In genomic region chr19:18920400-18920799, GRCh38 we compare ENCODE assay signal across 9 cellular contexts. TPM values are rescaled to one million over a fixed set of nuclear protein-coding genes. Genes with fewer than 3 reads are reported as not detected.
DNase-seq lines count a peak whose midpoint lies in the region; ATAC-seq, FAIRE-seq and TF ChIP-seq lines count a peak whose summit lies in the region.
"Had no signal": no experiment of that assay in that cellular context is flagged by ENCODE, and none has a peak within 500 bp of the region (broad histone marks: within the 10 kb centered on the region; RNA-seq: fewer than 3 reads in every experiment).

No MANE protein-coding gene starts in this region.

- no peaks in the 10 kb centered on the region for H3K9me3 Mint-ChIP-seq in memory B cell

- peaks cover 6 to 41% (median 25%) of the 10 kb centered on the region in 12 donors for H3K4me1 ChIP-seq in heart left ventricle
- H3K4me1 ChIP-seq in K562 (replicated peaks in 1 of 2; ENCODE audit: control insufficient read depth in 2 of 2, insufficient read depth in 2 of 2, low read length in 2 of 2), result peaks cover 8 to 23% of the 10 kb centered on the region in 2 experiments; a peak in 4 of 5 replicates
- H3K4me1 ChIP-seq in upper lobe of left lung, result peaks cover 26 to 45% (median 28%) of the 10 kb centered on the region in 4 donors

- no peaks in the 10 kb centered on the region for H3K9me1 ChIP-seq in K562 (ENCODE audit: control insufficient read depth, insufficient read depth, low read length)

- FAIRE-seq in K562 (lab: Jason Lieb, UNC), result no peak

- POLR2A ChIA-PET in K562 (lab: Yijun Ruan, JAX), result interaction anchor here (0.6 to 3.0 kb wide), 3 partner anchors 9 to 281 kb away, joined by 3 to 34 read pairs (median 4); no protein-coding TSS in a partner anchor

- peaks cover 0 to 47% (median 43%) of the 10 kb centered on the region in 9 donors for H3K36me3 ChIP-seq in heart left ventricle
- peaks cover 57% of the 10 kb centered on the region; the same call in 2 of the 3 replicates for H3K36me3 ChIP-seq in K562 (ENCODE audit: control insufficient read depth, insufficient read depth, low read length)
- peaks cover 22 to 50% (median 44%) of the 10 kb centered on the region in 4 donors for H3K36me3 ChIP-seq in upper lobe of left lung

- WGBS in heart left ventricle, 4 donors, result 50 to 58% (median 55%) methylated on average over 9 of the region's 9 CpGs
- WGBS in K562 (ENCODE audit: insufficient coverage, low coverage, missing lambda C conversion rate), result 11% methylated on average over 8 of the region's 9 CpGs
- WGBS in upper lobe of left lung, 2 donors, result 56 to 58% methylated on average over 9 of the region's 9 CpGs

- no peaks in the 10 kb centered on the region for H3K9me3 ChIP-seq in heart left ventricle
- no peaks in the 10 kb centered on the region for H3K9me3 ChIP-seq in K562 (replicated peaks; ENCODE audit: control insufficient read depth, insufficient read depth, low read depth, low read length)
- no peaks in the 10 kb centered on the region for H3K9me3 ChIP-seq in upper lobe of left lung

- no peak overlapping the region for H2AFZ ChIP-seq in K562 (ENCODE audit: low read depth, low read length)

- H3K27ac ChIP-seq in heart left ventricle (no peak overlapping the region), K562 (ENCODE audit: extremely low read depth, low read depth, low read length) (peak overlapping the region; percentile 74; the same call in 2 of the 3 replicates), upper lobe of left lung (peak overlapping the region in 1 of 4 donors; percentile 64)

- H3K4me3 Mint-ChIP-seq in memory B cell, result peak overlapping the region; percentile 74

- DNase-seq in heart left ventricle (peak in 1 of 5 donors; percentile 19), left ventricle myocardium superior (no peak), K562 (ENCODE audit: extremely low read depth in 1 of 4, low spot score in 3 of 4) (no peak), memory B cell (ENCODE audit: low spot score in 2 of 2) (no peak), upper lobe of left lung (no peak), head of caudate nucleus (no peak), GM10266 (ENCODE audit: extremely low spot score) (no peak)
- DNase-seq: nucleus accumbens had no signal

- H3K27ac Mint-ChIP-seq in memory B cell, result peak overlapping the region; percentile 88

- peaks cover 52% of the 10 kb centered on the region for H3K79me2 ChIP-seq in K562 (ENCODE audit: control insufficient read depth, insufficient read depth, low read length)

- peaks cover 16% of the 10 kb centered on the region for H3K36me3 Mint-ChIP-seq in memory B cell

- TF ChIP-seq EP300 in K562 (IDR thresholded peaks at IDR 0.05; ENCODE audit: low read length) (no peak), upper lobe of left lung (IDR thresholded peaks at IDR 0.05) (no peak)

- peak overlapping the region; percentile 75 to 98 for H3K9ac ChIP-seq in K562 (ENCODE audit: insufficient read depth in 1 of 2, low read depth in 2 of 2, low read length in 2 of 2)

- in situ Hi-C loops in K562 (cut with MboI), result no loop called here

- peak overlapping the region; percentile 95 for H3K4me2 ChIP-seq in K562 (ENCODE audit: insufficient read depth, low read length)

- no TSS peak for BruUV-seq in K562 (replicated peaks; lab: Mats Ljungman, UMichigan)

- no peak for TF ChIP-seq RAD21 in K562 (CRISPR knock-in tag; conservative IDR thresholded peaks at IDR 0.05 in 1 of 2, IDR thresholded peaks at IDR 0.05 in 1 of 2)

- peaks cover 15% of the 10 kb centered on the region for H3K4me1 Mint-ChIP-seq in memory B cell

- peaks cover 4% of the 10 kb centered on the region; the same call in 1 of the 2 replicates for H4K20me1 ChIP-seq in K562 (replicated peaks; ENCODE audit: control insufficient read depth, insufficient read depth, low read length)

- CTCF ChIA-PET in K562 (lab: Yijun Ruan, JAX; ENCODE audit: low intra/inter-chr PET ratio), result no interaction called here

- ATAC-seq in heart left ventricle (no peak), left ventricle myocardium superior (no peak), K562 (no peak), memory B cell (ENCODE audit: low read depth) (no peak), upper lobe of left lung (ENCODE audit: low FRiP score in 2 of 2) (no peak), HG03469 (IDR thresholded peaks at IDR 0.05; ENCODE audit: unreplicated experiment) (no peak)

- no peaks in the 10 kb centered on the region for H3K27me3 ChIP-seq in heart left ventricle
- no peaks in the 10 kb centered on the region for H3K27me3 ChIP-seq in K562 (ENCODE audit: control insufficient read depth in 2 of 2, insufficient read depth in 2 of 2, low read length in 2 of 2)
- no peaks in the 10 kb centered on the region for H3K27me3 ChIP-seq in upper lobe of left lung

- no peak for TF ChIP-seq CTCF in heart left ventricle (IDR thresholded peaks at IDR 0.05)
- TF ChIP-seq CTCF in K562 (IDR thresholded peaks at IDR 0.05 in 2 of 3, conservative IDR thresholded peaks at IDR 0.05 in 1 of 3; ENCODE audit: insufficient read depth in 2 of 3, low read depth in 1 of 3, low read length in 3 of 3), result no peak
- TF ChIP-seq CTCF in upper lobe of left lung (IDR thresholded peaks at IDR 0.05), result no peak
- no peak for TF ChIP-seq CTCF in GM10266 (IDR thresholded peaks at IDR 0.05; ENCODE audit: control insufficient read depth, insufficient read depth, low read depth, missing control alignments)

- H3K27me3 Mint-ChIP-seq in memory B cell, result no peaks in the 10 kb centered on the region

- TF ChIP-seq POLR2A in heart left ventricle (IDR thresholded peaks at IDR 0.05) (no peak), K562 (conservative IDR thresholded peaks at IDR 0.05) (no peak), upper lobe of left lung (IDR thresholded peaks at IDR 0.05) (no peak)

- intact Hi-C loops in heart left ventricle (cut with DNase I) (no loop called here), left ventricle myocardium superior (cut with micrococcal nuclease) (no loop called here), K562 (cut with micrococcal nuclease) (no loop called here), head of caudate nucleus (cut with DNase I) (no loop called here)

- H3K4me3 ChIP-seq in heart left ventricle (peak overlapping the region in 11 of 12 donors; percentile 66 to 100 (median 87)), K562 (peak overlapping the region; percentile 95), upper lobe of left lung (peak overlapping the region; percentile 58 to 97 (median 86))

RNA-seq across cellular contexts. Expression of gene DDX49, which starts 0.9 kb away (rescaled TPM):
- total RNA-seq in heart left ventricle, result 10 to 100 TPM; 14.3 to 49.9 (median 25.9) TPM
- polyA plus RNA-seq in heart left ventricle, result 10 to 100 TPM; 41.2 to 56.9 TPM
- total RNA-seq in left ventricle myocardium superior, result 22.2 TPM
- total RNA-seq in K562 (2011; cell fraction: chromatin; rRNA removed; ENCODE audit: low replicate concordance), result 17.3 and 60.1 TPM in 2 replicates
- total RNA-seq in K562 (2011; cell fraction: nucleolus; rRNA removed), result 53.9 and 64.9 TPM in 2 replicates
- 23.2 and 29.4 TPM in 2 replicates for total RNA-seq in K562 (2011; cell fraction: nucleoplasm; rRNA removed)
- 113 and 149 TPM in 2 replicates for total RNA-seq in K562 (2014; rRNA removed)
- 26.2 and 45.7 TPM in 2 replicates for total RNA-seq in K562 (2014; rRNA removed; fragmentation: Illumina TruSeq; extraction: Trizol)
- total RNA-seq in K562 (2015; rRNA removed; fragmentation: Illumina TruSeq; extraction: Trizol), result 51.1 and 57.8 TPM in 2 replicates
- 78.9 and 88.6 TPM in 2 replicates for total RNA-seq in K562 (2021)
- polyA plus RNA-seq in K562 (2011; rRNA removed), result 35.6 and 43.2 TPM in 2 replicates
- polyA plus RNA-seq in K562 (2011; cell fraction: cytosol; rRNA removed), result 53.9 and 97.8 TPM in 2 replicates
- polyA plus RNA-seq in K562 (2011; cell fraction: nucleus; rRNA removed), result 37.4 and 64.0 TPM in 2 replicates
- polyA plus RNA-seq in K562 (2012), result 53.0 and 58.9 TPM in 2 replicates
- 33.3 and 53.3 TPM in 2 replicates for polyA plus RNA-seq in K562 (2014; fragmentation: Illumina TruSeq; extraction: Trizol)
- 1 to 10 TPM; 1.1 to 6.3 TPM for polyA plus RNA-seq in K562 (2014; fragmentation: Nextera tagmentation; extraction: Ambion mirVana)
- 61.3 and 65.9 TPM in 2 replicates for polyA plus RNA-seq in K562 (2014; rRNA removed)
- 27.6 and 57.1 TPM in 2 replicates for polyA minus RNA-seq in K562 (2011; rRNA and poly(A)+ RNA removed)
- 34.9 and 39.1 TPM in 2 replicates for polyA minus RNA-seq in K562 (2011; cell fraction: cytosol; rRNA and poly(A)+ RNA removed)
- 23.5 and 26.5 TPM in 2 replicates for polyA minus RNA-seq in K562 (2011; cell fraction: nucleus; rRNA and poly(A)+ RNA removed)
- total RNA-seq in upper lobe of left lung, result 10 to 100 TPM; 22.5 to 46.7 (median 40.1) TPM

RNA-seq across cellular contexts. Expression of gene COPE, which starts 1.2 kb away (rescaled TPM):
- 100 to 1,000 TPM in 8 of 9 donors, 10 to 100 TPM in 1; 94.0 to 241 (median 123) TPM for total RNA-seq in heart left ventricle
- polyA plus RNA-seq in heart left ventricle, result 100 to 1,000 TPM; 172 to 216 TPM
- total RNA-seq in left ventricle myocardium superior, result 140 TPM
- total RNA-seq in K562 (2011; cell fraction: chromatin; rRNA removed; ENCODE audit: low replicate concordance), result 63.5 and 278 TPM in 2 replicates
- 249 and 252 TPM in 2 replicates for total RNA-seq in K562 (2011; cell fraction: nucleolus; rRNA removed)
- 127 and 141 TPM in 2 replicates for total RNA-seq in K562 (2011; cell fraction: nucleoplasm; rRNA removed)
- 239 and 305 TPM in 2 replicates for total RNA-seq in K562 (2014; rRNA removed)
- 19.2 and 33.2 TPM in 2 replicates for total RNA-seq in K562 (2014; rRNA removed; fragmentation: Illumina TruSeq; extraction: Trizol)
- total RNA-seq in K562 (2015; rRNA removed; fragmentation: Illumina TruSeq; extraction: Trizol), result 130 and 147 TPM in 2 replicates
- total RNA-seq in K562 (2021), result 273 and 289 TPM in 2 replicates
- polyA plus RNA-seq in K562 (2011; rRNA removed), result 159 and 263 TPM in 2 replicates
- 307 and 533 TPM in 2 replicates for polyA plus RNA-seq in K562 (2011; cell fraction: cytosol; rRNA removed)
- 164 and 210 TPM in 2 replicates for polyA plus RNA-seq in K562 (2011; cell fraction: nucleus; rRNA removed)
- polyA plus RNA-seq in K562 (2012), result 176 and 372 TPM in 2 replicates
- polyA plus RNA-seq in K562 (2014; fragmentation: Illumina TruSeq; extraction: Trizol), result 50.1 and 152 TPM in 2 replicates
- polyA plus RNA-seq in K562 (2014; fragmentation: Nextera tagmentation; extraction: Ambion mirVana), result 10 to 100 TPM in 1 of 2 experiments, 1 to 10 TPM in 1; 5.8 to 18.3 TPM
- 230 and 233 TPM in 2 replicates for polyA plus RNA-seq in K562 (2014; rRNA removed)
- 43.6 and 67.0 TPM in 2 replicates for polyA minus RNA-seq in K562 (2011; rRNA and poly(A)+ RNA removed)
- polyA minus RNA-seq in K562 (2011; cell fraction: cytosol; rRNA and poly(A)+ RNA removed), result 103 and 143 TPM in 2 replicates
- polyA minus RNA-seq in K562 (2011; cell fraction: nucleus; rRNA and poly(A)+ RNA removed), result 49.1 and 66.3 TPM in 2 replicates
- total RNA-seq in upper lobe of left lung, result 100 to 1,000 TPM; 124 to 250 (median 191) TPM

RNA-seq across cellular contexts. Expression of gene HOMER3, which starts 20.6 kb away (rescaled TPM):
- total RNA-seq in heart left ventricle (10 to 100 TPM; 13.6 to 36.8 (median 16.4) TPM), left ventricle myocardium superior (10.4 TPM), K562 (2014; rRNA removed) (4.2 and 6.8 TPM in 2 replicates), K562 (2014; rRNA removed; fragmentation: Illumina TruSeq; extraction: Trizol) (1.2 and 1.3 TPM in 2 replicates), K562 (2015; rRNA removed; fragmentation: Illumina TruSeq; extraction: Trizol) (1.5 and 2.7 TPM in 2 replicates), K562 (2021) (3.4 and 4.1 TPM in 2 replicates), upper lobe of left lung (10 to 100 TPM; 17.3 to 58.0 (median 27.8) TPM)
- polyA plus RNA-seq in heart left ventricle (10 to 100 TPM; 27.4 to 32.4 TPM), K562 (2011; rRNA removed) (5.1 and 10.3 TPM in 2 replicates), K562 (2014; fragmentation: Illumina TruSeq; extraction: Trizol) (2.9 and 4.7 TPM in 2 replicates), K562 (2014; fragmentation: Nextera tagmentation; extraction: Ambion mirVana) (not detected), K562 (2014; rRNA removed) (3.7 and 6.4 TPM in 2 replicates)
- 9.9 and 22.2 TPM in 2 replicates for total RNA-seq in K562 (2011; cell fraction: chromatin; rRNA removed; ENCODE audit: low replicate concordance)
- 12.0 and 12.4 TPM in 2 replicates for total RNA-seq in K562 (2011; cell fraction: nucleolus; rRNA removed)
- total RNA-seq in K562 (2011; cell fraction: nucleoplasm; rRNA removed), result 9.1 and 12.6 TPM in 2 replicates
- polyA plus RNA-seq in K562 (2011; cell fraction: cytosol; rRNA removed), result 9.6 and 10.5 TPM in 2 replicates
- polyA plus RNA-seq in K562 (2011; cell fraction: nucleus; rRNA removed), result 9.2 and 20.4 TPM in 2 replicates
- 2.4 and 5.5 TPM in 2 replicates for polyA plus RNA-seq in K562 (2012)
- polyA minus RNA-seq in K562 (2011; rRNA and poly(A)+ RNA removed), result 2.5 and 2.9 TPM in 2 replicates
- polyA minus RNA-seq in K562 (2011; cell fraction: cytosol; rRNA and poly(A)+ RNA removed), result 3.3 and 6.9 TPM in 2 replicates
- 3.4 and 8.3 TPM in 2 replicates for polyA minus RNA-seq in K562 (2011; cell fraction: nucleus; rRNA and poly(A)+ RNA removed)

RNA-seq across cellular contexts. Expression of gene CERS1, which starts 24.4 kb away (rescaled TPM):
- total RNA-seq in heart left ventricle (1 to 10 TPM in 4 of 9 donors, under 1 TPM in 5; 0.21 to 2.1 (median 0.72) TPM), left ventricle myocardium superior (0.42 TPM), K562 (2014; rRNA removed) (0.86 TPM in 2 replicates), K562 (2014; rRNA removed; fragmentation: Illumina TruSeq; extraction: Trizol) (0.13 and 0.33 TPM in 2 replicates), K562 (2015; rRNA removed; fragmentation: Illumina TruSeq; extraction: Trizol) (0.43 and 1.4 TPM in 2 replicates), K562 (2021) (1.5 and 1.7 TPM in 2 replicates), upper lobe of left lung (under 1 TPM in 2 of 6 donors, not detected in 4; 0.20 to 0.30 TPM)
- polyA plus RNA-seq in heart left ventricle (under 1 TPM; 0.27 to 0.40 TPM), K562 (2011; rRNA removed) (1.5 and 3.8 TPM in 2 replicates), K562 (2014; fragmentation: Illumina TruSeq; extraction: Trizol) (0.80 and 1.7 TPM in 2 replicates), K562 (2014; fragmentation: Nextera tagmentation; extraction: Ambion mirVana) (not detected), K562 (2014; rRNA removed) (1.1 TPM in 2 replicates)
- total RNA-seq in K562 (2011; cell fraction: chromatin; rRNA removed; ENCODE audit: low replicate concordance), result 1.3 and 6.2 TPM in 2 replicates
- total RNA-seq in K562 (2011; cell fraction: nucleolus; rRNA removed), result 4.2 and 5.0 TPM in 2 replicates
- 1.5 and 3.7 TPM in 2 replicates for total RNA-seq in K562 (2011; cell fraction: nucleoplasm; rRNA removed)
- polyA plus RNA-seq in K562 (2011; cell fraction: cytosol; rRNA removed), result 5.5 and 5.7 TPM in 2 replicates
- polyA plus RNA-seq in K562 (2011; cell fraction: nucleus; rRNA removed), result 3.7 and 4.0 TPM in 2 replicates
- polyA plus RNA-seq in K562 (2012), result 0.71 and 0.87 TPM in 2 replicates
- polyA minus RNA-seq in K562 (2011; rRNA and poly(A)+ RNA removed), result 1.1 and 2.3 TPM in 2 replicates
- 1.2 and 3.5 TPM in 2 replicates for polyA minus RNA-seq in K562 (2011; cell fraction: cytosol; rRNA and poly(A)+ RNA removed)
- polyA minus RNA-seq in K562 (2011; cell fraction: nucleus; rRNA and poly(A)+ RNA removed), result 0.40 and 0.78 TPM in 2 replicates
